ENCODE assay signal across 1 cellular context in the genomic region with DNA sequence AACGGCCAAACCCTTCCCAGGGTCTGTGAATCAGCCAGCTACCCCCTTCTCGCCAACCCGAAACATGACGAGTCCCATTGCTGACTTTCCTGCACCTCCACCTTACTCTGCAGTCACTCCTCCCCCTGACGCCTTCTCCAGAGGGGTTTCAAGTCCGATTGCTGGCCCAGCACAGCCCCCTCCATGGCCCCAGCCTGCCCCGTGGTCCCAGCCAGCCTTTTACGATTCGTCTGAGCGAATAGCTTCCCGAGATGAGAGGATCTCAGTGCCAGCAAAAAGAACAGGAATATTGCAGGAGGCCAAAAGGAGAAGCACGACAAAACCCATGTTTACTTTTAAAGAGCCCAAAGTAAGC.
TF ChIP-seq lines count a peak whose summit lies in the region.

No MANE protein-coding gene starts in this region.

TF ChIP-seq in K562, 482 proteins besides CTCF, POLR2A, EP300 and RAD21 (continued from another document):
- TF ChIP-seq CHAMP1 (IDR thresholded peaks at IDR 0.05): no peak
- TF ChIP-seq ZNF174 (CRISPR knock-in tag; IDR thresholded peaks at IDR 0.05): no peak
- TF ChIP-seq ZBTB2 (IDR thresholded peaks at IDR 0.05): no peak
- TF ChIP-seq C11orf30 (IDR thresholded peaks at IDR 0.05; ENCODE audit: low read depth): no peak
- no peak for TF ChIP-seq HNRNPUL1 (IDR thresholded peaks at IDR 0.05; ENCODE audit: low read length)
